ENCODE assay signal across 1 cellular context in genomic region chr14:21103710-21104447, GRCh38.
TF ChIP-seq lines count a peak whose summit lies in the region.

No MANE protein-coding gene starts in this region.

TF ChIP-seq in HepG2, 621 proteins besides CTCF, POLR2A, EP300 and RAD21 (continued from another document and continues in another):
- TF ChIP-seq GMEB1 (CRISPR knock-in tag; IDR thresholded peaks at IDR 0.05; ENCODE audit: borderline replicate concordance) = peak; percentile 90
- no peak; the same call in 1 of the 2 replicates for TF ChIP-seq DDIT3 (CRISPR knock-in tag; IDR thresholded peaks at IDR 0.05)
- peak; percentile 99 for TF ChIP-seq PAX8 (CRISPR knock-in tag; IDR thresholded peaks at IDR 0.05; ENCODE audit: borderline replicate concordance)
- peak; percentile 90; the same call in 1 of the 2 replicates for TF ChIP-seq ZBTB46 (CRISPR knock-in tag; IDR thresholded peaks at IDR 0.05; ENCODE audit: borderline replicate concordance)
- TF ChIP-seq ZBTB2 (CRISPR knock-in tag; IDR thresholded peaks at IDR 0.05; ENCODE audit: low read depth) = peak; percentile 96
- TF ChIP-seq ZFP91 (CRISPR knock-in tag; IDR thresholded peaks at IDR 0.05; ENCODE audit: borderline replicate concordance) = peak; percentile 98
- TF ChIP-seq ZNF543 (CRISPR knock-in tag; IDR thresholded peaks at IDR 0.05) = peak; percentile 99
- TF ChIP-seq FOXJ3 (CRISPR knock-in tag; IDR thresholded peaks at IDR 0.05; ENCODE audit: borderline replicate concordance) = peak; percentile 12
- peak; percentile 22; the same call in 1 of the 2 replicates for TF ChIP-seq RFX3 (CRISPR knock-in tag; IDR thresholded peaks at IDR 0.05)
- peak; percentile 95 for TF ChIP-seq BATF2 (CRISPR knock-in tag; IDR thresholded peaks at IDR 0.05)
- peak; percentile 98 for TF ChIP-seq ZFP41 (CRISPR knock-in tag; IDR thresholded peaks at IDR 0.05; ENCODE audit: borderline replicate concordance)
- no peak for TF ChIP-seq SRSF9 (IDR thresholded peaks at IDR 0.05; ENCODE audit: borderline replicate concordance, insufficient read depth, low read depth, low read length, poor library complexity, severe bottlenecking)
- 0 out of 2 replicates have a peak, but pooled peaks have one; percentile 80 for TF ChIP-seq ISX (CRISPR knock-in tag; conservative IDR thresholded peaks at IDR 0.05)
- TF ChIP-seq PRMT3 (CRISPR knock-in tag; IDR thresholded peaks at IDR 0.05; ENCODE audit: borderline replicate concordance, low read depth) = peak; percentile 97; the same call in 1 of the 2 replicates
- TF ChIP-seq HNRNPLL (IDR thresholded peaks at IDR 0.05; ENCODE audit: low read depth, low read length, poor library complexity, severe bottlenecking) = peak; percentile 91
- TF ChIP-seq DR1 (CRISPR knock-in tag; IDR thresholded peaks at IDR 0.05) = peak; percentile 74; the same call in 1 of the 2 replicates
- TF ChIP-seq ZNF768 (CRISPR knock-in tag; IDR thresholded peaks at IDR 0.05) = peak; percentile 64
- TF ChIP-seq TEF (CRISPR knock-in tag; IDR thresholded peaks at IDR 0.05) = peak; percentile 80; the same call in 1 of the 2 replicates
- peak; percentile 95 for TF ChIP-seq ZBTB42 (CRISPR knock-in tag; IDR thresholded peaks at IDR 0.05)
- peak; percentile 91 for TF ChIP-seq RARA (CRISPR knock-in tag; IDR thresholded peaks at IDR 0.05)
- TF ChIP-seq ZFY (CRISPR knock-in tag; IDR thresholded peaks at IDR 0.05) = peak; percentile 98
- TF ChIP-seq ZNF274 (CRISPR knock-in tag; IDR thresholded peaks at IDR 0.05) = peak; percentile 85
- peak; percentile 74 for TF ChIP-seq ZSCAN12 (CRISPR knock-in tag; IDR thresholded peaks at IDR 0.05)
- 0 out of 2 replicates have a peak, but pooled peaks have one; percentile 64 for TF ChIP-seq ZFAT (CRISPR knock-in tag; conservative IDR thresholded peaks at IDR 0.05)
- TF ChIP-seq ATF3 (CRISPR knock-in tag; IDR thresholded peaks at IDR 0.05) = peak; percentile 97
- TF ChIP-seq SATB2 (CRISPR knock-in tag; IDR thresholded peaks at IDR 0.05) = peak; percentile 99
- TF ChIP-seq ZSCAN21 (CRISPR knock-in tag; IDR thresholded peaks at IDR 0.05; ENCODE audit: borderline replicate concordance) = peak; percentile 98
- peak; percentile 98 for TF ChIP-seq MTA1 (CRISPR knock-in tag; IDR thresholded peaks at IDR 0.05; ENCODE audit: borderline replicate concordance)
- peak; percentile 93 for TF ChIP-seq GTF3A (CRISPR knock-in tag; conservative IDR thresholded peaks at IDR 0.05)
- TF ChIP-seq ZNF251 (CRISPR knock-in tag; IDR thresholded peaks at IDR 0.05) = peak; percentile 89; the same call in 1 of the 2 replicates
- TF ChIP-seq ZFX (CRISPR knock-in tag; IDR thresholded peaks at IDR 0.05; ENCODE audit: low read depth) = peak; percentile 99
- peak; percentile 97 for TF ChIP-seq CBFB (CRISPR knock-in tag; IDR thresholded peaks at IDR 0.05)
- peak; percentile 99 for TF ChIP-seq ZIK1 (CRISPR knock-in tag; IDR thresholded peaks at IDR 0.05; ENCODE audit: borderline replicate concordance, low read depth)
- peak; percentile 96 for TF ChIP-seq ZNF160 (CRISPR knock-in tag; IDR thresholded peaks at IDR 0.05)
- peak; percentile 98 for TF ChIP-seq POLR2G (IDR thresholded peaks at IDR 0.05; ENCODE audit: low read depth, low read length)
- 0 out of 2 replicates have a peak, but pooled peaks have one; percentile 16 for TF ChIP-seq IRF1 (CRISPR knock-in tag; IDR thresholded peaks at IDR 0.05; ENCODE audit: low read depth)
- peak; percentile 97 for TF ChIP-seq ZNF678 (CRISPR knock-in tag; IDR thresholded peaks at IDR 0.05)
- TF ChIP-seq ZNF446 (CRISPR knock-in tag; IDR thresholded peaks at IDR 0.05) = peak; percentile 84
- TF ChIP-seq ZNF263 (CRISPR knock-in tag; IDR thresholded peaks at IDR 0.05) = peak; percentile 84
- peak in 1 of 2 experiments; percentile 77; a peak in 2 of 4 replicates for TF ChIP-seq ATF4 (CRISPR knock-in tag; IDR thresholded peaks at IDR 0.05)
- TF ChIP-seq MAF1 (CRISPR knock-in tag; IDR thresholded peaks at IDR 0.05; ENCODE audit: borderline replicate concordance) = 0 out of 2 replicates have a peak, but pooled peaks have one; percentile 66
- no peak; the same call in 1 of the 2 replicates for TF ChIP-seq MTF1 (CRISPR knock-in tag; IDR thresholded peaks at IDR 0.05)
- peak; percentile 84 for TF ChIP-seq GATAD1 (CRISPR knock-in tag; IDR thresholded peaks at IDR 0.05)
- no peak for TF ChIP-seq GPBP1L1 (CRISPR knock-in tag; IDR thresholded peaks at IDR 0.05)
- TF ChIP-seq ZNF20 (CRISPR knock-in tag; IDR thresholded peaks at IDR 0.05) = peak; percentile 96
- peak; percentile 93 for TF ChIP-seq BRD4 (CRISPR knock-in tag; IDR thresholded peaks at IDR 0.05)
- no peak for TF ChIP-seq DMTF1 (CRISPR knock-in tag; IDR thresholded peaks at IDR 0.05)
- TF ChIP-seq ZNF12 (CRISPR knock-in tag; IDR thresholded peaks at IDR 0.05) = peak; percentile 73
- TF ChIP-seq ZNF576 (CRISPR knock-in tag; IDR thresholded peaks at IDR 0.05) = peak; percentile 97
- TF ChIP-seq ZBTB14 (CRISPR knock-in tag; IDR thresholded peaks at IDR 0.05) = peak; percentile 84
- TF ChIP-seq CBX5 (CRISPR knock-in tag; IDR thresholded peaks at IDR 0.05; ENCODE audit: borderline replicate concordance) = peak; percentile 84; the same call in 1 of the 2 replicates
- peak; percentile 78 for TF ChIP-seq SRSF1 (optimal IDR thresholded peaks at IDR 0.05; ENCODE audit: low read depth, low read length)
- no peak for TF ChIP-seq SMARCC2 (IDR thresholded peaks at IDR 0.05)
